Comparison of ENCODE assay signal across 27 cellular contexts in the genomic region with DNA sequence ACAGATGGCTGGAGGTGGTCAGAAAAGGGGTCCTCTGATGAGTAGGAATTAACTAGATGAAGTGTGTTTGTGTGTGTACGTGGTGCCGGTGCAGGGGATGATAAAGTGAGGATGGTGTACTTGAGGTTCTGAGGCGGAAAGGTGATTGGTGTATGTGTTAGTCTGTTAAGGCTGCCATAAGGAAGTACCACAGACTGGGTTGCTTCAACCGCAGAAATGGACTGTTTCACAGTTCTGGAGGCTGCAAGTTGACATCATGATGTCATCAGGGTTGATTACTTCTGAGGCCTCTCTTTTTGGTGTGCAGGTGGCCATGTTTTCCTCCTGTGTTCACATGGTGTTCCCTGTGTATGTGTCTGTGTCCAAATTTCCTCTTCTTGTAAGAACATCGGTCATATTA.
"Had no signal": no experiment of that assay in that cellular context is flagged by ENCODE, and none has a peak within 500 bp of the region (broad histone marks: within the 10 kb centered on the region; RNA-seq: fewer than 3 reads in every experiment).

No MANE protein-coding gene starts in this region.

- DNase-seq: activated CD4-positive, alpha-beta T cell treated with anti-CD3 and anti-CD28 coated beads, Interleukin-2, amount 10 ng/mL, durations not matched to agents 7 days and 5 days; activated CD4-positive, CD25-positive, alpha-beta regulatory T cell treated with anti-CD3 and anti-CD28 coated beads, Interleukin-2, amount 50 U/mL, for 72 hours; activated CD8-positive, alpha-beta T cell treated with anti-CD3 and anti-CD28 coated beads for 36 hours; activated naive CD4-positive, alpha-beta T cell; activated T-cell treated with anti-CD3 and anti-CD28 coated beads, Interleukin-2, amount 50 U/mL, for 4 hours; adrenal gland; hypothalamus; left ventricle myocardium superior; mammary epithelial cell; naive thymus-derived CD8-positive, alpha-beta T cell; ovary; spleen; stimulated activated CD4-positive, alpha-beta T cell treated with anti-CD3 and anti-CD28 coated beads, Interleukin-4, amount 100 ng/mL, for 1 hour; stimulated activated naive CD4-positive, alpha-beta T cell; testis; trophoblast cell had no signal

- H3K36me3 ChIP-seq: adrenal gland, ascending aorta, gastroesophageal sphincter, ovary, prostate gland, spleen had no signal

- H3K36me3 Mint-ChIP-seq: activated naive CD8-positive, alpha-beta T cell; mesothelial cell of epicardium; naive thymus-derived CD8-positive, alpha-beta T cell had no signal

- H3K9me3 Mint-ChIP-seq: activated CD4-positive, alpha-beta T cell treated with anti-CD3 and anti-CD28 coated beads, Interleukin-2, amount 10 ng/mL, durations not matched to agents 7 days and 5 days; activated CD8-positive, alpha-beta T cell treated with anti-CD3 and anti-CD28 coated beads for 36 hours; activated T-cell treated with anti-CD3 and anti-CD28 coated beads, Interleukin-2, amount 50 U/mL, for 4 hours; activated T-helper 2 cell treated with anti-CD3 and anti-CD28 coated beads, Interferon-gamma antibody, Interleukin-2, Interleukin-4, amounts not matched to agents 10 μg/mL and 5 μg/mL and 100 μg/mL, durations not matched to agents 14 hours and 24 hours and 36 hours; central memory CD8-positive, alpha-beta T cell; naive thymus-derived CD8-positive, alpha-beta T cell had no signal

- H3K4me1 Mint-ChIP-seq: activated CD4-positive, alpha-beta T cell treated with anti-CD3 and anti-CD28 coated beads, Interleukin-2, amount 10 ng/mL, durations not matched to agents 7 days and 5 days; central memory CD8-positive, alpha-beta T cell; mesothelial cell of epicardium had no signal

- H3K4me3 ChIP-seq: adrenal gland, ascending aorta, gastroesophageal sphincter, ovary, prostate gland, spleen, testis had no signal

- H3K9me3 ChIP-seq: adrenal gland, ascending aorta, gastroesophageal sphincter, ovary, prostate gland, spleen, testis had no signal

- H3K27me3 ChIP-seq: adrenal gland, ascending aorta, gastroesophageal sphincter, ovary, testis had no signal

- FAIRE-seq: colon, islet of Langerhans had no signal

- H3K4me3 Mint-ChIP-seq: activated CD4-positive, alpha-beta T cell treated with anti-CD3 and anti-CD28 coated beads, Interleukin-2, amount 10 ng/mL, durations not matched to agents 7 days and 5 days; activated CD8-positive, alpha-beta T cell treated with anti-CD3 and anti-CD28 coated beads for 36 hours; activated naive CD8-positive, alpha-beta T cell; activated T-cell treated with anti-CD3 and anti-CD28 coated beads, Interleukin-2, amount 50 U/mL, for 4 hours; central memory CD8-positive, alpha-beta T cell; mesothelial cell of epicardium; naive thymus-derived CD8-positive, alpha-beta T cell had no signal

- ATAC-seq: activated CD8-positive, alpha-beta T cell treated with anti-CD3 and anti-CD28 coated beads for 36 hours; activated T-cell treated with anti-CD3 and anti-CD28 coated beads, Interleukin-2, amount 50 U/mL, for 4 hours; gastroesophageal sphincter; left ventricle myocardium superior; naive thymus-derived CD8-positive, alpha-beta T cell had no signal

- H3K27ac ChIP-seq: adrenal gland, ascending aorta, epithelial cell of prostate, gastroesophageal sphincter, ovary, prostate gland, spleen, testis, VCaP had no signal

- H3K4me1 ChIP-seq: adrenal gland, ascending aorta, prostate gland, spleen, testis had no signal

- H3K27ac Mint-ChIP-seq: activated CD4-positive, alpha-beta T cell treated with anti-CD3 and anti-CD28 coated beads, Interleukin-2, amount 10 ng/mL, durations not matched to agents 7 days and 5 days; activated CD8-positive, alpha-beta T cell treated with anti-CD3 and anti-CD28 coated beads for 36 hours; activated naive CD8-positive, alpha-beta T cell; activated T-helper 2 cell treated with anti-CD3 and anti-CD28 coated beads, Interferon-gamma antibody, Interleukin-2, Interleukin-4, amounts not matched to agents 10 μg/mL and 5 μg/mL and 100 μg/mL, durations not matched to agents 14 hours and 24 hours and 36 hours; mesothelial cell of epicardium; naive thymus-derived CD8-positive, alpha-beta T cell had no signal
